In the genomic region with DNA sequence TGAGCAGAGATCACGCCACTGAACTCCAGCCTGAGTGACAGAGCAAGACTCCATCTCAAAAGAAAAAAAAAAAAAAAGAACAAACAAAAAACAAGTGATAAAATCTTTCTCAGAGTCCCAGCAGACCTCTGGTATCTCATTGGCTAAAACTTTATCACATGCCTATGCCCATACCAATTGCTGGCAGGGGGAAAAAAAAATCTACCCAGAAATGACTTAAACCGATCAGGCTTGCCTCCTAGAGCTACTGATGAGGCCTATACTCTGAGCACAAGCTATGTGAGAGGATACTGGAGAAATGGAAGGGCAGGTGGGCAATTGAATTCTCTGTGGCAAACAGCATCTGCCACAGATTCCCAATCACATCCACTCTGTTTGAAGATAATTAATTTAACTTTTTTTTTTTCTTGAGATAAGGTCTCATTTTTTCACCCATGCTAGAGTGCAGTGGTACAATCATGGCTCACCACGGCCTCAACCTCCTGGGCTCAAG, we compare ENCODE assay signal across 29 cellular contexts.
"Had no signal": no experiment of that assay in that cellular context is flagged by ENCODE, and none has a peak within 500 bp of the region (broad histone marks: within the 10 kb centered on the region; RNA-seq: fewer than 3 reads in every experiment).

No MANE protein-coding gene starts in this region.

- H3K4me1 ChIP-seq: ascending aorta, body of pancreas, Peyer's patch, SJCRH30 had no signal

- H3K27ac ChIP-seq: ascending aorta, body of pancreas, Peyer's patch, RWPE1, SJCRH30 had no signal

- H3K36me3 ChIP-seq: ascending aorta, Peyer's patch, SJCRH30 had no signal

- ATAC-seq: activated naive CD4-positive, alpha-beta T cell treated with anti-CD3 and anti-CD28 coated beads, Interleukin-2, amount 50 U/mL, for 72 hours; activated naive CD8-positive, alpha-beta T cell treated with anti-CD3 and anti-CD28 coated beads, Interleukin-2, amount 50 U/mL, for 24 hours; activated T-cell treated with anti-CD3 and anti-CD28 coated beads, Interleukin-2, amount 50 U/mL, for 4 hours; body of pancreas; T-helper 17 cell had no signal

- H3K9me3 ChIP-seq: ascending aorta, body of pancreas, Peyer's patch, SJCRH30 had no signal

- H3K27me3 ChIP-seq: ascending aorta, body of pancreas, Peyer's patch, SJCRH30 had no signal

- H3K4me3 ChIP-seq: ascending aorta, body of pancreas, Peyer's patch, SJCRH30 had no signal

- DNase-seq: activated B cell treated with CpG ODN at 0.5 μM for 24 hours; activated CD4-positive, alpha-beta memory T cell treated with anti-CD3 and anti-CD28 coated beads for 36 hours; activated CD4-positive, alpha-beta T cell treated with anti-CD3 and anti-CD28 coated beads, Interleukin-2, amount 10 ng/mL, durations not matched to agents 7 days and 5 days; activated CD8-positive, alpha-beta memory T cell treated with anti-CD3 and anti-CD28 coated beads for 24 hours; activated effector memory CD4-positive, alpha-beta T cell treated with anti-CD3 and anti-CD28 coated beads, Interleukin-2, amount 50 U/mL, for 16 hours; activated naive CD4-positive, alpha-beta T cell treated with Interleukin-2 at 50 U/mL for 16 hours; activated naive CD8-positive, alpha-beta T cell treated with anti-CD3 and anti-CD28 coated beads, Interleukin-2, amount 50 U/mL, for 24 hours; activated T-cell treated with anti-CD3 and anti-CD28 coated beads, Interleukin-2, amount 50 U/mL, for 4 hours; amniotic stem cell; body of pancreas; central memory CD4-positive, alpha-beta T cell; cortex of kidney; MM.1S; NCI-H1105; NCI-H1436; NCI-H187 treated with DMSO at 0.1 percent for 48 hours; NCI-H2081 treated with DMSO at 0.1 percent for 48 hours; NCI-H345; NCI-H510A; NCI-H526 treated with DMSO at 0.1 percent for 48 hours; NK-92 treated with Interleukin-12 subunit alpha and Interleukin-12 subunit beta, amount 100 ng/mL, for 24 hours; Peyer's patch; Right ventricle myocardium superior; SJCRH30; T-helper 17 cell; T-helper 9 cell had no signal
